In genomic region chr16:54284931-54285413, GRCh38 we compare ENCODE assay signal across 9 cellular contexts. TPM values are rescaled to one million over a fixed set of nuclear protein-coding genes. Genes with fewer than 3 reads are reported as not detected.
DNase-seq lines count a peak whose midpoint lies in the region; ATAC-seq and TF ChIP-seq lines count a peak whose summit lies in the region.
"Had no signal": no experiment of that assay in that cellular context is flagged by ENCODE, and none has a peak within 500 bp of the region (broad histone marks: within the 10 kb centered on the region; RNA-seq: fewer than 3 reads in every experiment).

No MANE protein-coding gene starts in this region.

- peak overlapping the region; percentile 46 for H3K4me3 Mint-ChIP-seq in activated CD8-positive, alpha-beta T cell treated with anti-CD3 and anti-CD28 coated beads, Interleukin-2, amount 10 ng/mL, durations not matched to agents 7 days and 5 days
- H3K4me3 Mint-ChIP-seq in activated CD8-positive, alpha-beta T cell treated with anti-CD3 and anti-CD28 coated beads for 36 hours, result no peak overlapping the region
- H3K4me3 Mint-ChIP-seq in activated CD4-positive, alpha-beta memory T cell treated with anti-CD3 and anti-CD28 coated beads, Interleukin-2, amount 10 ng/mL, durations not matched to agents 7 days and 5 days, result peak overlapping the region; percentile 63

- no peak for DNase-seq in activated CD8-positive, alpha-beta T cell treated with anti-CD3 and anti-CD28 coated beads, Interleukin-2, amount 10 ng/mL, durations not matched to agents 7 days and 5 days
- DNase-seq in activated CD8-positive, alpha-beta T cell treated with anti-CD3 and anti-CD28 coated beads for 36 hours, result no peak
- no peak for DNase-seq in activated CD4-positive, alpha-beta memory T cell treated with anti-CD3 and anti-CD28 coated beads, Interleukin-2, amount 10 ng/mL, durations not matched to agents 7 days and 5 days
- DNase-seq in suprapubic skin (ENCODE audit: low spot score in 2 of 2) (peak in 1 of 2 donors; percentile 76), Ammon's horn (ENCODE audit: low spot score) (no peak), NCI-H526 treated with DMSO at 0.1 percent for 48 hours (lab: John Stamatoyannopoulos, UW) (no peak)
- DNase-seq: stimulated activated CD8-positive, alpha-beta memory T cell treated with anti-CD3 and anti-CD28 coated beads, Interleukin-4, amount 100 ng/mL, for 48 hours had no signal

- no peak for TF ChIP-seq EP300 in suprapubic skin (IDR thresholded peaks at IDR 0.05)

- peaks cover 50% of the 10 kb centered on the region for H3K27me3 ChIP-seq in suprapubic skin

- CTCF ChIA-PET in activated CD8-positive, alpha-beta T cell treated with anti-CD3 and anti-CD28 coated beads, Interleukin-2, amount 10 ng/mL, durations not matched to agents 7 days and 5 days (lab: Charles Lee), result no interaction called here
- CTCF ChIA-PET in activated CD8-positive, alpha-beta T cell treated with anti-CD3 and anti-CD28 coated beads for 36 hours (lab: Charles Lee), result no interaction called here
- CTCF ChIA-PET in activated CD4-positive, alpha-beta memory T cell treated with anti-CD3 and anti-CD28 coated beads, Interleukin-2, amount 10 ng/mL, durations not matched to agents 7 days and 5 days (lab: Charles Lee), result interaction anchor here (0.6 kb wide), 1 partner anchor 651 kb away, joined by 4 read pairs; no protein-coding TSS in a partner anchor

- H3K9me3 Mint-ChIP-seq in activated CD8-positive, alpha-beta T cell treated with anti-CD3 and anti-CD28 coated beads, Interleukin-2, amount 10 ng/mL, durations not matched to agents 7 days and 5 days (ENCODE audit: insufficient read depth), result peaks cover 4% of the 10 kb centered on the region
- no peaks in the 10 kb centered on the region for H3K9me3 Mint-ChIP-seq in activated CD8-positive, alpha-beta T cell treated with anti-CD3 and anti-CD28 coated beads for 36 hours
- H3K9me3 Mint-ChIP-seq in activated CD4-positive, alpha-beta memory T cell treated with anti-CD3 and anti-CD28 coated beads, Interleukin-2, amount 10 ng/mL, durations not matched to agents 7 days and 5 days, result no peaks in the 10 kb centered on the region

- intact Hi-C loops in activated CD8-positive, alpha-beta T cell treated with anti-CD3 and anti-CD28 coated beads for 36 hours (cut with micrococcal nuclease), result loop anchor here (5.0 kb wide), 1 partner anchor 652 kb away; no protein-coding TSS in a partner anchor

- peak overlapping the region; percentile 97 for H3K27ac ChIP-seq in suprapubic skin

- peaks cover 20% of the 10 kb centered on the region for H3K4me1 Mint-ChIP-seq in activated CD8-positive, alpha-beta T cell treated with anti-CD3 and anti-CD28 coated beads, Interleukin-2, amount 10 ng/mL, durations not matched to agents 7 days and 5 days (ENCODE audit: low read depth)
- peaks cover 20% of the 10 kb centered on the region for H3K4me1 Mint-ChIP-seq in activated CD8-positive, alpha-beta T cell treated with anti-CD3 and anti-CD28 coated beads for 36 hours (ENCODE audit: low read depth)
- peaks cover 26% of the 10 kb centered on the region for H3K4me1 Mint-ChIP-seq in activated CD4-positive, alpha-beta memory T cell treated with anti-CD3 and anti-CD28 coated beads, Interleukin-2, amount 10 ng/mL, durations not matched to agents 7 days and 5 days

- H3K9me3 ChIP-seq in iPS-18c (ENCODE audit: control insufficient read depth, insufficient read depth, low read length) (peaks cover 4% of the 10 kb centered on the region), suprapubic skin (no peaks in the 10 kb centered on the region)

- H3K36me3 ChIP-seq in suprapubic skin, result peaks cover 11% of the 10 kb centered on the region

- H3K36me3 Mint-ChIP-seq in activated CD8-positive, alpha-beta T cell treated with anti-CD3 and anti-CD28 coated beads, Interleukin-2, amount 10 ng/mL, durations not matched to agents 7 days and 5 days (ENCODE audit: low read depth), result peaks cover 11% of the 10 kb centered on the region
- peaks cover 3% of the 10 kb centered on the region for H3K36me3 Mint-ChIP-seq in activated CD8-positive, alpha-beta T cell treated with anti-CD3 and anti-CD28 coated beads for 36 hours (ENCODE audit: low read depth)
- H3K36me3 Mint-ChIP-seq in activated CD4-positive, alpha-beta memory T cell treated with anti-CD3 and anti-CD28 coated beads, Interleukin-2, amount 10 ng/mL, durations not matched to agents 7 days and 5 days (ENCODE audit: low read depth), result peaks cover 14% of the 10 kb centered on the region

- POLR2A ChIA-PET in activated CD8-positive, alpha-beta T cell treated with anti-CD3 and anti-CD28 coated beads, Interleukin-2, amount 10 ng/mL, durations not matched to agents 7 days and 5 days (lab: Charles Lee), result no interaction called here
- POLR2A ChIA-PET in activated CD8-positive, alpha-beta T cell treated with anti-CD3 and anti-CD28 coated beads for 36 hours (lab: Charles Lee), result interaction anchor here (1.1 kb wide), 1 partner anchor 14 kb away, joined by 3 read pairs; no protein-coding TSS in a partner anchor
- POLR2A ChIA-PET in activated CD4-positive, alpha-beta memory T cell treated with anti-CD3 and anti-CD28 coated beads, Interleukin-2, amount 10 ng/mL, durations not matched to agents 7 days and 5 days (lab: Charles Lee), result no interaction called here

- H3K4me1 ChIP-seq in suprapubic skin, result peaks cover 29% of the 10 kb centered on the region

- 12% methylated on average over 35 of the region's 42 CpGs for WGBS in suprapubic skin

- TF ChIP-seq POLR2A in suprapubic skin (IDR thresholded peaks at IDR 0.05), result no peak

- TF ChIP-seq CTCF in activated CD8-positive, alpha-beta T cell treated with anti-CD3 and anti-CD28 coated beads for 36 hours (IDR thresholded peaks at IDR 0.05), result no peak
- TF ChIP-seq CTCF in suprapubic skin (IDR thresholded peaks at IDR 0.05), result no peak

- no peak overlapping the region for H3K27ac Mint-ChIP-seq in activated CD8-positive, alpha-beta T cell treated with anti-CD3 and anti-CD28 coated beads, Interleukin-2, amount 10 ng/mL, durations not matched to agents 7 days and 5 days
- no peak overlapping the region for H3K27ac Mint-ChIP-seq in activated CD8-positive, alpha-beta T cell treated with anti-CD3 and anti-CD28 coated beads for 36 hours
- peak overlapping the region; percentile 61 for H3K27ac Mint-ChIP-seq in activated CD4-positive, alpha-beta memory T cell treated with anti-CD3 and anti-CD28 coated beads, Interleukin-2, amount 10 ng/mL, durations not matched to agents 7 days and 5 days

- ATAC-seq in activated CD8-positive, alpha-beta T cell treated with anti-CD3 and anti-CD28 coated beads, Interleukin-2, amount 10 ng/mL, durations not matched to agents 7 days and 5 days, result no peak
- ATAC-seq in activated CD8-positive, alpha-beta T cell treated with anti-CD3 and anti-CD28 coated beads for 36 hours, result no peak
- no peak for ATAC-seq in GM21619 (IDR thresholded peaks at IDR 0.05; ENCODE audit: unreplicated experiment)

- H3K4me3 ChIP-seq in iPS-18c (ENCODE audit: insufficient read depth, low read depth, low read length) (peak overlapping the region; percentile 64), suprapubic skin (peak overlapping the region; percentile 91)

- peaks cover 80% of the 10 kb centered on the region for H3K27me3 Mint-ChIP-seq in activated CD8-positive, alpha-beta T cell treated with anti-CD3 and anti-CD28 coated beads, Interleukin-2, amount 10 ng/mL, durations not matched to agents 7 days and 5 days (ENCODE audit: low read depth)
- peaks cover 75% of the 10 kb centered on the region for H3K27me3 Mint-ChIP-seq in activated CD8-positive, alpha-beta T cell treated with anti-CD3 and anti-CD28 coated beads for 36 hours
- peaks cover 78% of the 10 kb centered on the region for H3K27me3 Mint-ChIP-seq in activated CD4-positive, alpha-beta memory T cell treated with anti-CD3 and anti-CD28 coated beads, Interleukin-2, amount 10 ng/mL, durations not matched to agents 7 days and 5 days

RNA-seq across cellular contexts. Expression of gene IRX3, which starts 1.6 kb away (rescaled TPM):
- total RNA-seq in activated CD8-positive, alpha-beta T cell treated with anti-CD3 and anti-CD28 coated beads, Interleukin-2, amount 10 ng/mL, durations not matched to agents 7 days and 5 days, result not detected
- total RNA-seq in activated CD8-positive, alpha-beta T cell treated with anti-CD3 and anti-CD28 coated beads for 36 hours, result not detected
- total RNA-seq in activated CD4-positive, alpha-beta memory T cell treated with anti-CD3 and anti-CD28 coated beads, Interleukin-2, amount 10 ng/mL, durations not matched to agents 7 days and 5 days, result 1 to 10 TPM; 1.2 to 1.6 TPM
- 100 to 1,000 TPM in 1 of 4 donors, 10 to 100 TPM in 3; 50.9 to 112 (median 82.7) TPM for total RNA-seq in suprapubic skin

Comparison
In these comparisons a context has a peak if more than half of its experiments do, and no peak if none do; other contexts are left out.
1. RNA of gene IRX3, which starts 1.6 kb away (total RNA-seq): 50.9 to 112 TPM in suprapubic skin; 1.2 to 1.6 TPM in activated CD4-positive, alpha-beta memory T cell treated with anti-CD3 and anti-CD28 coated beads, Interleukin-2, amount 10 ng/mL, durations not matched to agents 7 days and 5 days, not detected in activated CD8-positive, alpha-beta T cell treated with anti-CD3 and anti-CD28 coated beads for 36 hours and not detected in activated CD8-positive, alpha-beta T cell treated with anti-CD3 and anti-CD28 coated beads, Interleukin-2, amount 10 ng/mL, durations not matched to agents 7 days and 5 days; every median in the first group is over 10 times any median in the second.